10 cellular contexts compared by ENCODE assay signal in genomic region chr3:102451556-102451955, GRCh38. TPM values are rescaled to one million over a fixed set of nuclear protein-coding genes. Genes with fewer than 3 reads are reported as not detected.
"Had no signal": no experiment of that assay in that cellular context is flagged by ENCODE, and none has a peak within 500 bp of the region (broad histone marks: within the 10 kb centered on the region; RNA-seq: fewer than 3 reads in every experiment).

No MANE protein-coding gene starts in this region.

- H3K27ac Mint-ChIP-seq: H9, HFFc6, IgD-negative memory B cell had no signal

- H3K9ac ChIP-seq: KMS-11 had no signal

- DNase-seq: GOT3, H9, HCEC 1CT, HFFc6, KBM-7 had no signal

- H3K27ac ChIP-seq: HL-60, KMS-11 had no signal

- H3K36me3 Mint-ChIP-seq: IgD-negative memory B cell had no signal

- H3K4me2 ChIP-seq: KMS-11 had no signal

- H3K27me3 Mint-ChIP-seq: IgD-negative memory B cell had no signal

- H3K4me1 Mint-ChIP-seq: H9 had no signal

- H3K4me3 Mint-ChIP-seq: H9, HFFc6, IgD-negative memory B cell had no signal

- H3K9me3 Mint-ChIP-seq: H9, HFFc6, IgD-negative memory B cell had no signal

- FAIRE-seq: H54, HepG2 had no signal

- ATAC-seq: HepG2 had no signal

RNA-seq across cellular contexts. Expression of gene ZPLD1, which starts 16.7 kb away (rescaled TPM):
- total RNA-seq: H9, HepG2 had no signal
- polyA plus RNA-seq: HepG2, IgD-negative memory B cell had no signal
